In genomic region chr5:78509145-78509865, GRCh38 we compare ENCODE assay signal across 8 cellular contexts.
DNase-seq lines count a peak whose midpoint lies in the region; ATAC-seq and TF ChIP-seq lines count a peak whose summit lies in the region.

No MANE protein-coding gene starts in this region.

- peaks cover 46% of the 10 kb centered on the region for H3K4me1 ChIP-seq in IMR-90 (ENCODE audit: control insufficient read depth, insufficient read depth, low read length)

- H2AK9ac ChIP-seq in IMR-90 (replicated peaks; ENCODE audit: low read depth, low read length, poor library complexity), result no peak overlapping the region

- in situ Hi-C loops in IMR-90 (cut with MboI; ENCODE audit: low sequenced_read_pairs), result loop anchor here (10.0 kb wide), 1 partner anchor 85 kb away; no protein-coding TSS in a partner anchor

- 0 out of 2 replicates have a peak overlapping the region, but pooled peaks have one; percentile 19 for H3K14ac ChIP-seq in IMR-90 (replicated peaks; ENCODE audit: low read depth, low read length)

- no TSS peak for BruUV-seq in IMR-90 (replicated peaks; lab: Mats Ljungman, UMichigan)

- H3K56ac ChIP-seq in IMR-90 (ENCODE audit: extremely low read depth, insufficient read depth, low read length), result 0 out of 2 replicates have a peak overlapping the region, but pooled peaks have one; percentile 18

- H3K79me1 ChIP-seq in IMR-90 (ENCODE audit: low read depth in 1 of 2, low read length in 2 of 2), result peaks cover 22 to 57% of the 10 kb centered on the region in 2 experiments

- H2BK5ac ChIP-seq in IMR-90 (ENCODE audit: low read depth, low read length, poor library complexity, severe bottlenecking), result no peak overlapping the region

- H4K8ac ChIP-seq in IMR-90 (ENCODE audit: low read depth in 2 of 2, low read length in 2 of 2), result peak overlapping the region; percentile 16 to 29; a peak in 3 of 4 replicates

- no peak for ATAC-seq in IMR-90 (ENCODE audit: low read depth)
- ATAC-seq in natural killer cell treated with Interleukin-12 subunit alpha and Interleukin-12 subunit beta and Interleukin-15 and Interleukin-18, amount 100 ng/mL, for 72 hours, result peak in 1 of 2 donors; percentile 29
- no peak for ATAC-seq in HG02610 (IDR thresholded peaks at IDR 0.05; ENCODE audit: unreplicated experiment)
- no peak for ATAC-seq in GM18498 (IDR thresholded peaks at IDR 0.05; ENCODE audit: unreplicated experiment)

- H3K27ac Mint-ChIP-seq in CD14-positive monocyte, result peak overlapping the region; percentile 68 to 95 (median 87)
- H3K27ac Mint-ChIP-seq in natural killer cell treated with Interleukin-12 subunit alpha and Interleukin-12 subunit beta and Interleukin-15 and Interleukin-18, amount 100 ng/mL, for 72 hours, result no peak overlapping the region

- no peaks in the 10 kb centered on the region for H3K9me3 ChIP-seq in IMR-90 (ENCODE audit: control insufficient read depth, insufficient read depth, low read length)

- peak overlapping the region; percentile 62; the same call in 1 of the 3 replicates for H2BK15ac ChIP-seq in IMR-90 (ENCODE audit: low read depth, low read length)

- H2BK120ac ChIP-seq in IMR-90 (ENCODE audit: low read depth, low read length), result peak overlapping the region; percentile 41; the same call in 1 of the 2 replicates

- peak overlapping the region; percentile 36; the same call in 1 of the 2 replicates for H4K5ac ChIP-seq in IMR-90 (ENCODE audit: low read depth, low read length)

- no peak for TF ChIP-seq RAD21 in IMR-90 (IDR thresholded peaks at IDR 0.05; ENCODE audit: low read length)

- H3K9me3 Mint-ChIP-seq in CD14-positive monocyte, result peaks cover 0 to 10% (median 4%) of the 10 kb centered on the region in 7 donors
- no peaks in the 10 kb centered on the region for H3K9me3 Mint-ChIP-seq in natural killer cell treated with Interleukin-12 subunit alpha and Interleukin-12 subunit beta and Interleukin-15 and Interleukin-18, amount 100 ng/mL, for 72 hours

- peaks cover 31 to 44% of the 10 kb centered on the region in 2 donors for H3K36me3 Mint-ChIP-seq in CD14-positive monocyte
- no peaks in the 10 kb centered on the region for H3K36me3 Mint-ChIP-seq in natural killer cell treated with Interleukin-12 subunit alpha and Interleukin-12 subunit beta and Interleukin-15 and Interleukin-18, amount 100 ng/mL, for 72 hours

- no peaks in the 10 kb centered on the region for H3K27me3 ChIP-seq in IMR-90 (ENCODE audit: control insufficient read depth, insufficient read depth, low read length)

- H3K27me3 Mint-ChIP-seq in CD14-positive monocyte (ENCODE audit: low read depth in 3 of 3), result peaks cover 0 to 3% (median 2%) of the 10 kb centered on the region in 3 donors
- H3K27me3 Mint-ChIP-seq in natural killer cell treated with Interleukin-12 subunit alpha and Interleukin-12 subunit beta and Interleukin-15 and Interleukin-18, amount 100 ng/mL, for 72 hours, result peaks cover 32 to 38% of the 10 kb centered on the region in 2 donors

- H3K4ac ChIP-seq in IMR-90 (ENCODE audit: low read depth, low read length), result peak overlapping the region; percentile 63

- dilution Hi-C loops in IMR-90 (cut with HindIII; ENCODE audit: low sequenced_read_pairs, unreplicated experiment), result no loop called here

- peak overlapping the region; percentile 36; the same call in 1 of the 2 replicates for H3K27ac ChIP-seq in IMR-90 (ENCODE audit: insufficient read depth, low read length)

- H3K4me3 ChIP-seq in IMR-90 (ENCODE audit: insufficient read depth, low read depth, low read length) (no peak overlapping the region; the same call in 1 of the 2 replicates), cardiac fibroblast (replicated peaks in 1 of 2; ENCODE audit: low read depth in 2 of 2, low read length in 2 of 2) (peak overlapping the region; percentile 43 to 66)

- H3K4me3 Mint-ChIP-seq in CD14-positive monocyte, result peak overlapping the region; percentile 97 to 99
- H3K4me3 Mint-ChIP-seq in natural killer cell treated with Interleukin-12 subunit alpha and Interleukin-12 subunit beta and Interleukin-15 and Interleukin-18, amount 100 ng/mL, for 72 hours, result peak overlapping the region; percentile 82

- H4K20me1 ChIP-seq in IMR-90 (ENCODE audit: insufficient read depth, low read length), result peaks cover 27% of the 10 kb centered on the region; the same call in 1 of the 2 replicates

- peak overlapping the region; percentile 24 for H3K9ac ChIP-seq in IMR-90 (ENCODE audit: low read depth, low read length)

- peak overlapping the region; percentile 83 for H2AFZ ChIP-seq in IMR-90 (replicated peaks; ENCODE audit: low read length, poor library complexity)

- H3K4me1 Mint-ChIP-seq in CD14-positive monocyte, result peaks cover 79% of the 10 kb centered on the region
- H3K4me1 Mint-ChIP-seq in natural killer cell treated with Interleukin-12 subunit alpha and Interleukin-12 subunit beta and Interleukin-15 and Interleukin-18, amount 100 ng/mL, for 72 hours (ENCODE audit: low read depth in 2 of 2), result peaks cover 13 to 17% of the 10 kb centered on the region in 2 donors

- 43% methylated on average over 3 of the region's 18 CpGs; no CpG with 5 or more reads in 1 of the 2 experiments for WGBS in IMR-90 (ENCODE audit: extremely low coverage in 2 of 2, insufficient read length in 1 of 2), 2 experiments

- peaks cover 22% of the 10 kb centered on the region for H3K9me1 ChIP-seq in IMR-90 (ENCODE audit: insufficient read depth, low read length)

- TF ChIP-seq POLR2A in IMR-90 (IDR thresholded peaks at IDR 0.05; ENCODE audit: low read depth, low read length), result no peak

- H2BK20ac ChIP-seq in IMR-90 (ENCODE audit: low read depth, low read length), result peak overlapping the region; percentile 27; the same call in 1 of the 2 replicates

- CTCF ChIA-PET in IMR-90 (lab: Yijun Ruan, JAX), result interaction anchor here (1.1 kb wide), 1 partner anchor 42 kb away, joined by 5 read pairs; no protein-coding TSS in a partner anchor

- POLR2A ChIA-PET in IMR-90 (lab: Charles Lee; ENCODE audit: unreplicated experiment), result no interaction called here

- peaks cover 6% of the 10 kb centered on the region; the same call in 1 of the 2 replicates for H3K36me3 ChIP-seq in IMR-90 (ENCODE audit: control insufficient read depth, insufficient read depth, low read length)

- peak overlapping the region; percentile 60 for H4K91ac ChIP-seq in IMR-90 (ENCODE audit: insufficient read depth, low read depth, low read length)

- intact Hi-C loops in CD14-positive monocyte (cut with micrococcal nuclease), result no loop called here
- intact Hi-C loops in IMR-90 (cut with micrococcal nuclease), result loop anchor here (5.0 kb wide), 3 partner anchors 83 to 398 kb away; partner anchors contain the start of gene LHFPL2

- TF ChIP-seq CTCF in CD14-positive monocyte (IDR thresholded peaks at IDR 0.05) (no peak), IMR-90 (conservative IDR thresholded peaks at IDR 0.05; ENCODE audit: low read depth, low read length) (no peak), cardiac fibroblast (IDR thresholded peaks at IDR 0.05; ENCODE audit: low read depth, low read length) (no peak)

- peak overlapping the region; percentile 57 for H3K4me2 ChIP-seq in IMR-90 (ENCODE audit: low read depth, low read length)

- peak overlapping the region; percentile 78 for H2AK5ac ChIP-seq in IMR-90 (ENCODE audit: low read depth, low read length)

- no peak for DNase-seq in CD14-positive monocyte (ENCODE audit: low spot score)
- DNase-seq in IMR-90, result no peak
- no peak for DNase-seq in cardiac fibroblast (ENCODE audit: low read depth in 2 of 2)
- DNase-seq in natural killer cell treated with Interleukin-12 subunit alpha and Interleukin-12 subunit beta and Interleukin-15 and Interleukin-18, amount 100 ng/mL, for 72 hours (ENCODE audit: low spot score), result no peak
- no peak for DNase-seq in NCI-H82 (lab: John Stamatoyannopoulos, UW)
- DNase-seq in NCI-H345 (lab: John Stamatoyannopoulos, UW), result no peak

- peak overlapping the region; percentile 16; the same call in 1 of the 2 replicates for H3K18ac ChIP-seq in IMR-90 (ENCODE audit: low read depth, low read length)

- peak overlapping the region; percentile 41 for H3K23ac ChIP-seq in IMR-90 (ENCODE audit: low read depth, low read length)

TF ChIP-seq in IMR-90, 13 proteins besides CTCF, POLR2A, EP300 and RAD21:
- TF ChIP-seq BHLHE40 (IDR thresholded peaks at IDR 0.05; ENCODE audit: low read depth, low read length), result no peak
- TF ChIP-seq SMC3 (IDR thresholded peaks at IDR 0.05; ENCODE audit: low read depth, low read length), result no peak
- TF ChIP-seq CHD1 (IDR thresholded peaks at IDR 0.05; ENCODE audit: low read depth, low read length), result no peak
- no peak for TF ChIP-seq CEBPB (IDR thresholded peaks at IDR 0.05; ENCODE audit: low read depth, low read length)
- no peak for TF ChIP-seq RCOR1 (IDR thresholded peaks at IDR 0.05; ENCODE audit: insufficient replicate concordance, low read length)
- TF ChIP-seq, protein P1, sequence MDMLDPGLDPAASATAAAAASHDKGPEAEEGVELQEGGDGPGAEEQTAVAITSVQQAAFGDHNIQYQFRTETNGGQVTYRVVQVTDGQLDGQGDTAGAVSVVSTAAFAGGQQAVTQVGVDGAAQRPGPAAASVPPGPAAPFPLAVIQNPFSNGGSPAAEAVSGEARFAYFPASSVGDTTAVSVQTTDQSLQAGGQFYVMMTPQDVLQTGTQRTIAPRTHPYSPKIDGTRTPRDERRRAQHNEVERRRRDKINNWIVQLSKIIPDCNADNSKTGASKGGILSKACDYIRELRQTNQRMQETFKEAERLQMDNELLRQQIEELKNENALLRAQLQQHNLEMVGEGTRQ (IDR thresholded peaks at IDR 0.05; ENCODE audit: low read depth, low read length), result no peak
- TF ChIP-seq FOS (IDR thresholded peaks at IDR 0.05; ENCODE audit: low read depth, low read length), result no peak
- no peak for TF ChIP-seq NFE2L2 (IDR thresholded peaks at IDR 0.05; ENCODE audit: low read depth, low read length)
- no peak for TF ChIP-seq MXI1 (IDR thresholded peaks at IDR 0.05; ENCODE audit: borderline replicate concordance, low read depth, low read length)
- TF ChIP-seq MAZ (IDR thresholded peaks at IDR 0.05; ENCODE audit: borderline replicate concordance, low read depth, low read length), result no peak
- TF ChIP-seq RFX5 (IDR thresholded peaks at IDR 0.05; ENCODE audit: low read depth, low read length), result no peak
- TF ChIP-seq ELK1 (IDR thresholded peaks at IDR 0.05; ENCODE audit: borderline replicate concordance, low read depth, low read length), result no peak
- no peak for TF ChIP-seq MAFK (IDR thresholded peaks at IDR 0.05; ENCODE audit: low read depth, low read length)

Comparison
In these comparisons a context has a peak if more than half of its experiments do, and no peak if none do; other contexts are left out.
1. H3K27ac Mint-ChIP-seq: peak in CD14-positive monocyte (7 of 7); none in natural killer cell treated with Interleukin-12 subunit alpha and Interleukin-12 subunit beta and Interleukin-15 and Interleukin-18, amount 100 ng/mL, for 72 hours (0 of 2).